ENCODE assay signal across 8 cellular contexts in the genomic region with DNA sequence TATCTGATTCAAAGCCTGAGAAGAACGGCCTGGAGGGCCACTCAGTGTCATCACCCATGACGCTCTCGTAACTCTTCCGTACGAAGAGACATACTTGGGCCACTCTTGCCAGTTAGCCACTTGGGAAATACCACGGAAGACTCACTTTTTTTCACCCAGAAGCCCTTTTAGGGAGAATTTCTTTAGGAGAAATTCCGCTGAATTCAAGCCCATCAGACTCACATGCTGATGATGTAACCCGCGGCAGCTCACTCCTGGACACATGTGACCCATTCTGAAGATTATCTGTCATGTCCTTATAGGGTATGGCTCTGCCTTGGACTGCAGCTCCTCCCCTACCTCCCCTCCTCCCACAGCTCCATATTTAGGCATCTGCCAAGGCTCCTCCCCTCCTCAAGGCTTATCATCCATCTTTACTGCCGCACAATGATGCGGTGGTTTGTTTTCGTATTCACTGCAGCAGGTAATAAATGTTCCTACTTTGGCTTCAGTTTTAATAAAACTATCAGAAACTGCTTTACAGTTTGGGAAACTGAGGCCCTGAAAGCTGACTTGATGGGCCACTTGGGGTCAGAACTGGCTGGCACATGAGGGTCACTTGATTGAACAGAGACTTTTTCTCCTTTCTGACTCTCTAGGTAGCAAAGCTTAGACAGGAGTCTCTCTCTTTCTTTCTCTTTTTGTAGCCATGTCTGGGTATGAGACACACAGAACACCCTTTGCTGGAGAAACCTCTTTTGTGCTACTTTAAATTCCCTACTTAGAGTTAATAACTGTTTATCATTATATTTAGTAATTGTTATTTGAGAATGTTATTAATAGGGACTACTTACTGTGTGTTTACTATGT.
DNase-seq lines count a peak whose midpoint lies in the region; ATAC-seq and TF ChIP-seq lines count a peak whose summit lies in the region.

No MANE protein-coding gene starts in this region.

- H3K9me3 ChIP-seq in KOPT-K1 (ENCODE audit: insufficient read depth, low read length, poor library complexity, severe bottlenecking): no peaks in the 10 kb centered on the region

- TF ChIP-seq CTCF in fibroblast of pulmonary artery (IDR thresholded peaks at IDR 0.05; ENCODE audit: low read length, missing control alignments): no peak

- H3K27ac ChIP-seq in KOPT-K1 (ENCODE audit: low read depth, low read length, poor library complexity, severe bottlenecking): peak overlapping the region; percentile 89

- DNase-seq in activated CD4-positive, alpha-beta T cell treated with anti-CD3 and anti-CD28 coated beads, Interleukin-2, amount 50 U/mL, for 48 hours: peak; percentile 76 to 83
- DNase-seq in fibroblast of pulmonary artery (ENCODE audit: low read depth) (peak; percentile 14), DMS153 treated with DMSO at 0.1 percent for 48 hours (lab: John Stamatoyannopoulos, UW; ENCODE audit: unreplicated experiment) (no peak), NCI-H1436 treated with DMSO at 0.1 percent for 48 hours (lab: John Stamatoyannopoulos, UW) (no peak)
- DNase-seq in stimulated activated CD8-positive, alpha-beta memory T cell treated with anti-CD3 and anti-CD28 coated beads, Interleukin-4, amount 100 ng/mL, for 4 hours (ENCODE audit: low read depth in 2 of 2, low spot score in 1 of 2): peak; percentile 52 to 67

- ATAC-seq in GM18909 (IDR thresholded peaks at IDR 0.05; ENCODE audit: poor library complexity, unreplicated experiment) (no peak), GM21723 (IDR thresholded peaks at IDR 0.05; ENCODE audit: unreplicated experiment) (no peak)

- H3K36me3 ChIP-seq in KOPT-K1 (ENCODE audit: insufficient read depth, low read length): peaks cover 69% of the 10 kb centered on the region

- H3K4me3 ChIP-seq in fibroblast of pulmonary artery (replicated peaks; ENCODE audit: low read depth, low read length): no peak overlapping the region

Comparison
In these comparisons a context has a peak if more than half of its experiments do, and no peak if none do; other contexts are left out.
1. DNase-seq: peak in activated CD4-positive, alpha-beta T cell treated with anti-CD3 and anti-CD28 coated beads, Interleukin-2, amount 50 U/mL, for 48 hours (2 of 2), fibroblast of pulmonary artery (single experiment) and stimulated activated CD8-positive, alpha-beta memory T cell treated with anti-CD3 and anti-CD28 coated beads, Interleukin-4, amount 100 ng/mL, for 4 hours (2 of 2); none in DMS153 treated with DMSO at 0.1 percent for 48 hours (single experiment) and NCI-H1436 treated with DMSO at 0.1 percent for 48 hours (single experiment).